In genomic region chr15:55799287-55800212, GRCh38 we compare ENCODE assay signal across 9 cellular contexts. TPM values are rescaled to one million over a fixed set of nuclear protein-coding genes. Genes with fewer than 3 reads are reported as not detected.
DNase-seq lines count a peak whose midpoint lies in the region; ATAC-seq, FAIRE-seq and TF ChIP-seq lines count a peak whose summit lies in the region.
"Had no signal": no experiment of that assay in that cellular context is flagged by ENCODE, and none has a peak within 500 bp of the region (broad histone marks: within the 10 kb centered on the region; RNA-seq: fewer than 3 reads in every experiment).

No MANE protein-coding gene starts in this region.

- peak overlapping the region in 1 of 2 donors; percentile 39 for H3K27ac Mint-ChIP-seq in stimulated activated naive CD8-positive, alpha-beta T cell treated with anti-CD3 and anti-CD28 coated beads, Interleukin-15, amount 100 ng/mL, for 72 hours
- no peak overlapping the region for H3K27ac Mint-ChIP-seq in CD8-positive, alpha-beta memory T cell

- CTCF ChIA-PET in CD8-positive, alpha-beta memory T cell (lab: Charles Lee), result no interaction called here

- peak; percentile 2 to 27 (median 7) for DNase-seq in stimulated activated CD4-positive, alpha-beta T cell treated with anti-CD3 and anti-CD28 coated beads, Interleukin-12 subunit alpha, Interleukin-12 subunit beta, amount 100 ng/mL, for 48 hours (ENCODE audit: low read depth in 2 of 3, low spot score in 1 of 3)
- no peak for DNase-seq in stimulated activated CD4-positive, alpha-beta T cell treated with anti-CD3 and anti-CD28 coated beads, Interleukin-12 subunit alpha, Interleukin-12 subunit beta, amount 100 ng/mL, for 4 hours
- peak; percentile 75 for DNase-seq in HTR-8/SVneo (ENCODE audit: insufficient read length, low spot score)
- peak; percentile 50 for DNase-seq in glomerular endothelial cell (ENCODE audit: extremely low read depth, low read depth, low spot score)
- DNase-seq in stimulated activated naive CD8-positive, alpha-beta T cell treated with anti-CD3 and anti-CD28 coated beads, Interleukin-15, amount 100 ng/mL, for 72 hours, result peak; percentile 38 to 39
- DNase-seq in CD8-positive, alpha-beta memory T cell, result no peak
- DNase-seq in activated CD4-positive, alpha-beta T cell treated with anti-CD3 and anti-CD28 coated beads, Interleukin-2, amount 50 U/mL, for 4 hours, result no peak

- peak; percentile 87 for ATAC-seq in SK-N-SH treated with all-trans-retinoic acid at 6 μM for 48 hours
- ATAC-seq in stimulated activated naive CD8-positive, alpha-beta T cell treated with anti-CD3 and anti-CD28 coated beads, Interleukin-15, amount 100 ng/mL, for 72 hours, result no peak

- H3K4me3 Mint-ChIP-seq in stimulated activated naive CD8-positive, alpha-beta T cell treated with anti-CD3 and anti-CD28 coated beads, Interleukin-15, amount 100 ng/mL, for 72 hours, result no peak overlapping the region
- no peak overlapping the region for H3K4me3 Mint-ChIP-seq in CD8-positive, alpha-beta memory T cell

- POLR2A ChIA-PET in CD8-positive, alpha-beta memory T cell (lab: Charles Lee), result no interaction called here

- no peaks in the 10 kb centered on the region for H3K36me3 Mint-ChIP-seq in CD8-positive, alpha-beta memory T cell

- H3K27me3 ChIP-seq in CD8-positive, alpha-beta memory T cell (ENCODE audit: insufficient read depth, low read length, poor library complexity, severe bottlenecking), result no peaks in the 10 kb centered on the region

- H3K4me3 ChIP-seq in CD8-positive, alpha-beta memory T cell (ENCODE audit: low read length), result no peak overlapping the region

- H3K4me1 ChIP-seq in CD8-positive, alpha-beta memory T cell (ENCODE audit: insufficient read depth, low read length), result no peaks in the 10 kb centered on the region

- no peaks in the 10 kb centered on the region for H3K4me1 Mint-ChIP-seq in stimulated activated naive CD8-positive, alpha-beta T cell treated with anti-CD3 and anti-CD28 coated beads, Interleukin-15, amount 100 ng/mL, for 72 hours
- peaks cover 0 to 2% (median 0%) of the 10 kb centered on the region in 3 donors for H3K4me1 Mint-ChIP-seq in CD8-positive, alpha-beta memory T cell

- no peak overlapping the region for H3K27ac ChIP-seq in CD8-positive, alpha-beta memory T cell (ENCODE audit: low read depth, low read length)

- H3K9me3 ChIP-seq in CD8-positive, alpha-beta memory T cell (ENCODE audit: low read length), result no peaks in the 10 kb centered on the region

- no peaks in the 10 kb centered on the region for H3K9me3 Mint-ChIP-seq in stimulated activated naive CD8-positive, alpha-beta T cell treated with anti-CD3 and anti-CD28 coated beads, Interleukin-15, amount 100 ng/mL, for 72 hours
- H3K9me3 Mint-ChIP-seq in CD8-positive, alpha-beta memory T cell, result peaks cover 0 to 3% (median 0%) of the 10 kb centered on the region in 5 donors

- H3K27me3 Mint-ChIP-seq in stimulated activated naive CD8-positive, alpha-beta T cell treated with anti-CD3 and anti-CD28 coated beads, Interleukin-15, amount 100 ng/mL, for 72 hours, result peaks cover 47% of the 10 kb centered on the region
- peaks cover 18 to 52% of the 10 kb centered on the region in 2 donors for H3K27me3 Mint-ChIP-seq in CD8-positive, alpha-beta memory T cell

- no peaks in the 10 kb centered on the region for H3K36me3 ChIP-seq in CD8-positive, alpha-beta memory T cell (ENCODE audit: insufficient read depth, low read length)

- FAIRE-seq in HTR-8/SVneo (lab: Jason Lieb, UNC), result peak; percentile 91
- FAIRE-seq: islet of Langerhans had no signal

TF ChIP-seq in SK-N-SH treated with all-trans-retinoic acid at 6 μM for 48 hours, 23 proteins besides CTCF, POLR2A, EP300 and RAD21:
- TF ChIP-seq TOX (CRISPR knock-in tag; IDR thresholded peaks at IDR 0.05; ENCODE audit: borderline replicate concordance), result no peak
- TF ChIP-seq ZNF565 (CRISPR knock-in tag; conservative IDR thresholded peaks at IDR 0.05; ENCODE audit: low read depth), result no peak
- TF ChIP-seq RARB (CRISPR knock-in tag; IDR thresholded peaks at IDR 0.05), result no peak
- no peak for TF ChIP-seq GLIS3 (CRISPR knock-in tag; IDR thresholded peaks at IDR 0.05)
- no peak for TF ChIP-seq ZFP3 (CRISPR knock-in tag; IDR thresholded peaks at IDR 0.05)
- TF ChIP-seq ISL1 (CRISPR knock-in tag; IDR thresholded peaks at IDR 0.05), result no peak
- TF ChIP-seq PATZ1 (CRISPR knock-in tag; IDR thresholded peaks at IDR 0.05; ENCODE audit: borderline replicate concordance), result no peak
- no peak for TF ChIP-seq ESRRG (CRISPR knock-in tag; IDR thresholded peaks at IDR 0.05)
- TF ChIP-seq ZFP30 (CRISPR knock-in tag; IDR thresholded peaks at IDR 0.05), result no peak
TF ChIP-seq in SK-N-SH treated with all-trans-retinoic acid at 6 μM for 48 hours: peak in this region for 0.

RNA-seq across cellular contexts. Expression of gene PRTG, which starts 56.6 kb away (rescaled TPM):
- total RNA-seq in glomerular endothelial cell, result 8.6 and 11.9 TPM in 2 replicates
- not detected for total RNA-seq in CD8-positive, alpha-beta memory T cell
- polyA plus RNA-seq in CD8-positive, alpha-beta memory T cell, result not detected

Comparison
In these comparisons a context has a peak if more than half of its experiments do, and no peak if none do; other contexts are left out.
1. DNase-seq: peak in stimulated activated CD4-positive, alpha-beta T cell treated with anti-CD3 and anti-CD28 coated beads, Interleukin-12 subunit alpha, Interleukin-12 subunit beta, amount 100 ng/mL, for 48 hours (3 of 3), HTR-8/SVneo (single experiment), glomerular endothelial cell (single experiment) and stimulated activated naive CD8-positive, alpha-beta T cell treated with anti-CD3 and anti-CD28 coated beads, Interleukin-15, amount 100 ng/mL, for 72 hours (2 of 2); none in stimulated activated CD4-positive, alpha-beta T cell treated with anti-CD3 and anti-CD28 coated beads, Interleukin-12 subunit alpha, Interleukin-12 subunit beta, amount 100 ng/mL, for 4 hours (single experiment), CD8-positive, alpha-beta memory T cell (0 of 5) and activated CD4-positive, alpha-beta T cell treated with anti-CD3 and anti-CD28 coated beads, Interleukin-2, amount 50 U/mL, for 4 hours (0 of 2).